ENCODE assay signal across 17 cellular contexts in genomic region chr15:50320504-50320903, GRCh38. TPM values are rescaled to one million over a fixed set of nuclear protein-coding genes. Genes with fewer than 3 reads are reported as not detected.
DNase-seq lines count a peak whose midpoint lies in the region; ATAC-seq, FAIRE-seq and TF ChIP-seq lines count a peak whose summit lies in the region.
"Had no signal": no experiment of that assay in that cellular context is flagged by ENCODE, and none has a peak within 500 bp of the region (broad histone marks: within the 10 kb centered on the region; RNA-seq: fewer than 3 reads in every experiment).

No MANE protein-coding gene starts in this region.

- FAIRE-seq in D721Med (lab: Jason Lieb, UNC) (peak; percentile 53), H54 (lab: Jason Lieb, UNC) (no peak)
- FAIRE-seq: A549 had no signal

- ATAC-seq in activated naive CD8-positive, alpha-beta T cell treated with anti-CD3 and anti-CD28 coated beads, Interleukin-2, amount 50 U/mL, for 24 hours, result no peak
- ATAC-seq in central memory CD8-positive, alpha-beta T cell (replicated peaks; ENCODE audit: extremely low read depth, poor library complexity, severe bottlenecking), result no peak
- ATAC-seq in naive thymus-derived CD8-positive, alpha-beta T cell, result no peak
- ATAC-seq in GM18861 (IDR thresholded peaks at IDR 0.05; ENCODE audit: unreplicated experiment), result no peak
- ATAC-seq in activated T-helper 17 cell treated with anti-CD3 and anti-CD28 coated beads, Interleukin-2, amount 50 U/mL, for 72 hours (replicated peaks), result no peak
- ATAC-seq: A549 had no signal

- H3K27me3 Mint-ChIP-seq in activated naive CD8-positive, alpha-beta T cell, result no peaks in the 10 kb centered on the region
- no peaks in the 10 kb centered on the region for H3K27me3 Mint-ChIP-seq in activated naive CD8-positive, alpha-beta T cell treated with anti-CD3 and anti-CD28 coated beads, Interleukin-2, amount 50 U/mL, for 24 hours
- no peaks in the 10 kb centered on the region for H3K27me3 Mint-ChIP-seq in central memory CD8-positive, alpha-beta T cell
- H3K27me3 Mint-ChIP-seq in naive thymus-derived CD8-positive, alpha-beta T cell, result no peaks in the 10 kb centered on the region
- H3K27me3 Mint-ChIP-seq in activated T-helper 17 cell treated with anti-CD3 and anti-CD28 coated beads, Interleukin-2, amount 50 U/mL, for 72 hours, result no peaks in the 10 kb centered on the region

- no peak for DNase-seq in activated naive CD8-positive, alpha-beta T cell treated with anti-CD3 and anti-CD28 coated beads, Interleukin-2, amount 50 U/mL, for 24 hours
- peak; percentile 27 for DNase-seq in D721Med (ENCODE audit: insufficient read length, low spot score)
- DNase-seq in central memory CD8-positive, alpha-beta T cell (ENCODE audit: low spot score in 2 of 2), result no peak
- DNase-seq in naive thymus-derived CD8-positive, alpha-beta T cell, result no peak
- DNase-seq in H54 (ENCODE audit: insufficient read length, low spot score), result no peak
- DNase-seq: Caco-2, DMS53, HCEC 1CT, MV-4-11, NCI-H1417, NCI-H187 treated with DMSO at 0.1 percent for 48 hours, NCI-H526 treated with DMSO at 0.1 percent for 48 hours had no signal

- POLR2A ChIA-PET in naive thymus-derived CD8-positive, alpha-beta T cell (lab: Charles Lee), result no interaction called here

- H3K9me3 Mint-ChIP-seq in activated naive CD8-positive, alpha-beta T cell (ENCODE audit: low read depth), result no peaks in the 10 kb centered on the region
- no peaks in the 10 kb centered on the region for H3K9me3 Mint-ChIP-seq in activated naive CD8-positive, alpha-beta T cell treated with anti-CD3 and anti-CD28 coated beads, Interleukin-2, amount 50 U/mL, for 24 hours
- H3K9me3 Mint-ChIP-seq in central memory CD8-positive, alpha-beta T cell, result no peaks in the 10 kb centered on the region
- H3K9me3 Mint-ChIP-seq in naive thymus-derived CD8-positive, alpha-beta T cell, result no peaks in the 10 kb centered on the region
- no peaks in the 10 kb centered on the region for H3K9me3 Mint-ChIP-seq in activated T-helper 17 cell treated with anti-CD3 and anti-CD28 coated beads, Interleukin-2, amount 50 U/mL, for 72 hours

- H3K36me3 Mint-ChIP-seq in activated naive CD8-positive, alpha-beta T cell, result peaks cover 2% of the 10 kb centered on the region
- H3K36me3 Mint-ChIP-seq in activated naive CD8-positive, alpha-beta T cell treated with anti-CD3 and anti-CD28 coated beads, Interleukin-2, amount 50 U/mL, for 24 hours (ENCODE audit: low read depth), result peaks cover 5% of the 10 kb centered on the region
- peaks cover 4% of the 10 kb centered on the region for H3K36me3 Mint-ChIP-seq in central memory CD8-positive, alpha-beta T cell (ENCODE audit: insufficient read depth)
- H3K36me3 Mint-ChIP-seq in naive thymus-derived CD8-positive, alpha-beta T cell, result no peaks in the 10 kb centered on the region
- H3K36me3 Mint-ChIP-seq in activated T-helper 17 cell treated with anti-CD3 and anti-CD28 coated beads, Interleukin-2, amount 50 U/mL, for 72 hours (ENCODE audit: low read depth), result peaks cover 10% of the 10 kb centered on the region

- TF ChIP-seq POLR2A in H54 (IDR thresholded peaks at IDR 0.05; ENCODE audit: low read depth, low read length), result no peak

- H3K4me3 Mint-ChIP-seq in activated naive CD8-positive, alpha-beta T cell, result no peak overlapping the region
- no peak overlapping the region for H3K4me3 Mint-ChIP-seq in activated naive CD8-positive, alpha-beta T cell treated with anti-CD3 and anti-CD28 coated beads, Interleukin-2, amount 50 U/mL, for 24 hours
- no peak overlapping the region for H3K4me3 Mint-ChIP-seq in central memory CD8-positive, alpha-beta T cell
- H3K4me3 Mint-ChIP-seq in naive thymus-derived CD8-positive, alpha-beta T cell, result no peak overlapping the region
- no peak overlapping the region for H3K4me3 Mint-ChIP-seq in activated T-helper 17 cell treated with anti-CD3 and anti-CD28 coated beads, Interleukin-2, amount 50 U/mL, for 72 hours

- peaks cover 16% of the 10 kb centered on the region for H3K4me1 Mint-ChIP-seq in activated naive CD8-positive, alpha-beta T cell (ENCODE audit: low read depth)
- H3K4me1 Mint-ChIP-seq in activated naive CD8-positive, alpha-beta T cell treated with anti-CD3 and anti-CD28 coated beads, Interleukin-2, amount 50 U/mL, for 24 hours, result peaks cover 14% of the 10 kb centered on the region
- H3K4me1 Mint-ChIP-seq in central memory CD8-positive, alpha-beta T cell, result peaks cover 24% of the 10 kb centered on the region
- peaks cover 7 to 13% (median 11%) of the 10 kb centered on the region in 4 donors for H3K4me1 Mint-ChIP-seq in naive thymus-derived CD8-positive, alpha-beta T cell
- peaks cover 15% of the 10 kb centered on the region for H3K4me1 Mint-ChIP-seq in activated T-helper 17 cell treated with anti-CD3 and anti-CD28 coated beads, Interleukin-2, amount 50 U/mL, for 72 hours

- no peak for TF ChIP-seq CTCF in D721Med (IDR thresholded peaks at IDR 0.05; ENCODE audit: insufficient read depth, missing control alignments)

- H3K27ac Mint-ChIP-seq in activated naive CD8-positive, alpha-beta T cell, result peak overlapping the region; percentile 59
- no peak overlapping the region for H3K27ac Mint-ChIP-seq in activated naive CD8-positive, alpha-beta T cell treated with anti-CD3 and anti-CD28 coated beads, Interleukin-2, amount 50 U/mL, for 24 hours
- H3K27ac Mint-ChIP-seq in central memory CD8-positive, alpha-beta T cell (ENCODE audit: low read depth), result peak overlapping the region; percentile 70
- peak overlapping the region in 7 of 10 donors; percentile 1 to 83 (median 58) for H3K27ac Mint-ChIP-seq in naive thymus-derived CD8-positive, alpha-beta T cell
- no peak overlapping the region for H3K27ac Mint-ChIP-seq in activated T-helper 17 cell treated with anti-CD3 and anti-CD28 coated beads, Interleukin-2, amount 50 U/mL, for 72 hours

RNA-seq across cellular contexts. Expression of gene GABPB1, which starts 34.5 kb away (rescaled TPM):
- total RNA-seq in naive thymus-derived CD8-positive, alpha-beta T cell, result 10 to 100 TPM; 23.4 to 29.9 TPM
- 10 to 100 TPM; 20.6 to 29.1 (median 25.1) TPM for polyA plus RNA-seq in naive thymus-derived CD8-positive, alpha-beta T cell
- 10 to 100 TPM; 30.9 to 31.2 TPM for total RNA-seq in activated T-helper 17 cell treated with anti-CD3 and anti-CD28 coated beads, Interleukin-2, amount 50 U/mL, for 72 hours

RNA-seq across cellular contexts. Expression of gene HDC, which starts 55.0 kb away (rescaled TPM):
- not detected for total RNA-seq in naive thymus-derived CD8-positive, alpha-beta T cell
- not detected for polyA plus RNA-seq in naive thymus-derived CD8-positive, alpha-beta T cell
- 1 to 10 TPM in 1 of 2 donors, not detected in 1; 1.2 TPM for total RNA-seq in activated T-helper 17 cell treated with anti-CD3 and anti-CD28 coated beads, Interleukin-2, amount 50 U/mL, for 72 hours
- total RNA-seq: Caco-2, HT-29 had no signal

Comparison
In these comparisons a context has a peak if more than half of its experiments do, and no peak if none do; other contexts are left out.
1. H3K27ac Mint-ChIP-seq: peak in activated naive CD8-positive, alpha-beta T cell (single experiment), central memory CD8-positive, alpha-beta T cell (single experiment) and naive thymus-derived CD8-positive, alpha-beta T cell (7 of 10); none in activated naive CD8-positive, alpha-beta T cell treated with anti-CD3 and anti-CD28 coated beads, Interleukin-2, amount 50 U/mL, for 24 hours (single experiment) and activated T-helper 17 cell treated with anti-CD3 and anti-CD28 coated beads, Interleukin-2, amount 50 U/mL, for 72 hours (single experiment).